Comparison of ENCODE assay signal across 1 cellular context in the genomic region with DNA sequence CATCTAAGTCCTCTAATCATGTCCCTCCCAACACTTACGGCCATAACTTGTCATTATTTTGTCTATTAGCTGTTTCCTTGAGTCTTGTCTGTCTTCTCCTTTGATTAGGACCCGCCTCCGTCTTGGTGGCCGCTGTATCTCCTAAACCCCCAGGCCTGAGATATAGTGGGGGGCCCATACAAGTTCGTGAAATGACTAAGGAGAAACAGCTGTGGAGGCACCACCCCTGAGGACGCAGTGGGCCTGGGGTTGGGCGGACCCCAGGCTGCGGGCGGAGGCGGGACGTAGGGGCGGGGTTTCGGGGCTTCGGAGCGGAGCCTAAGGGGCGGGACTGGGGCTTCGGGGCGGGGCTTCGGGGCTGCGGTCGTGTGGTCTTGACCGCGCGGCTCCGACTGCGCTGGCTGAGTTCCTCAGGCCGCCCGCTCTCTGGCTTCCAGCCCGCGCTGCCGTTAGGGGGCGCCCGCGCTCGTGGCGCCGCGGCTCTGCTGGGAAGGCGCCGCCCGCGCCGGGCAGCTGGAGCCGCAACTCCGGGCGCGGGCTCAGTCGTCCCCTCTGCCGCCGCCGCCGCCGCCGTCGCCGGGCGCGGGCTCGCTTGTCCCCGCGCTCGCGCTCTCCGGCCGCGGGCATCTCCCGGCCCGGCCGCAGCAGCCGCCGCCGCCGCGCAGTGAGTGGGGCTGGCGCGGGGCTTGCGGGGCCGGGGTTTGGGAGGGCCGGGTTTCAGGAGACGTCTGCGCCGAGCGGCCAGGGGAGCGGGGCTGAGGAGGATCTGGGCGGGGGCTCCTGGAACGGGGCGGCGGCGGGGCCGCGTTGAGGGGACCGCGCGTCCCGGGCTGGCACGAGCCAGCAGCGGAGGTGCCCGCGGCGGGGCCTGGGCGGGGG.
TF ChIP-seq lines count a peak whose summit lies in the region.

Gene KCTD6 (plus strand): TSS at position 591 of the 879 bp plus-strand sequence. CDS start 6,660 bp downstream, outside the sequence.

TF ChIP-seq in K562, 482 proteins besides CTCF, POLR2A, EP300 and RAD21 (continued from another document and continues in another):
- TF ChIP-seq HDAC6 (IDR thresholded peaks at IDR 0.05; ENCODE audit: low read depth, low read length) (no peak), NEUROD1 (IDR thresholded peaks at IDR 0.05; ENCODE audit: borderline replicate concordance, low read depth, low read length, partially characterized antibody) (peak; percentile 46), E2F6 (IDR thresholded peaks at IDR 0.05; ENCODE audit: borderline replicate concordance in 1 of 2, extremely low read depth in 1 of 2, insufficient read depth in 1 of 2, insufficient read length in 1 of 2, low read depth in 1 of 2, low read length in 1 of 2, poor library complexity in 1 of 2, severe bottlenecking in 1 of 2) (peak in 1 of 2 experiments; percentile 68), CXXC5 (CRISPR knock-in tag; IDR thresholded peaks at IDR 0.05) (peak; percentile 81), POLR2G (IDR thresholded peaks at IDR 0.05; ENCODE audit: low read depth, low read length) (peak; percentile 75), ZNF133 (CRISPR knock-in tag; IDR thresholded peaks at IDR 0.05) (no peak), ZNF408 (CRISPR knock-in tag; IDR thresholded peaks at IDR 0.05; ENCODE audit: low read depth) (peak; percentile 97; the same call in 1 of the 2 replicates), ZNF174 (CRISPR knock-in tag; IDR thresholded peaks at IDR 0.05) (no peak), CEBPB (tag; IDR thresholded peaks at IDR 0.05) (no peak), NCOA4 (IDR thresholded peaks at IDR 0.05; ENCODE audit: partially characterized antibody) (no peak), SMAD4 (CRISPR knock-in tag; conservative IDR thresholded peaks at IDR 0.05) (peak; percentile 73), TAF9B (IDR thresholded peaks at IDR 0.05; ENCODE audit: partially characterized antibody) (no peak), HNRNPH1 (optimal IDR thresholded peaks at IDR 0.05; ENCODE audit: low read depth, low read length) (no peak), ZNF316 (IDR thresholded peaks at IDR 0.05) (0 out of 2 replicates have a peak, but pooled peaks have one; percentile 4), ESRRA (IDR thresholded peaks at IDR 0.05; ENCODE audit: borderline replicate concordance, low read depth) (peak; percentile 52; the same call in 1 of the 2 replicates), EGR1 (conservative IDR thresholded peaks at IDR 0.05) (peak; percentile 50; the same call in 1 of the 2 replicates), FOXA1 (IDR thresholded peaks at IDR 0.05; ENCODE audit: borderline replicate concordance) (no peak), ZNF592 (IDR thresholded peaks at IDR 0.05) (no peak), NONO (IDR thresholded peaks at IDR 0.05; ENCODE audit: low read depth in 2 of 2, low read length in 1 of 2) (peak; percentile 38 to 57; a peak in 2 of 4 replicates), SIN3B (IDR thresholded peaks at IDR 0.05; ENCODE audit: low read depth) (no peak; the same call in 1 of the 2 replicates), TOE1 (IDR thresholded peaks at IDR 0.05; ENCODE audit: borderline replicate concordance) (no peak), TOE1 (CRISPR knock-in tag; IDR thresholded peaks at IDR 0.05; ENCODE audit: borderline replicate concordance, low read depth) (no peak), ZNF431 (CRISPR knock-in tag; IDR thresholded peaks at IDR 0.05) (no peak), ZNF398 (CRISPR knock-in tag; IDR thresholded peaks at IDR 0.05) (no peak), XRCC5 (IDR thresholded peaks at IDR 0.05; ENCODE audit: low read depth, low read length) (no peak), RB1 (IDR thresholded peaks at IDR 0.05; ENCODE audit: low read depth) (peak; percentile 97), ESRRB (CRISPR knock-in tag; IDR thresholded peaks at IDR 0.05; ENCODE audit: borderline replicate concordance) (no peak), MBD2 (IDR thresholded peaks at IDR 0.05; ENCODE audit: borderline replicate concordance, low read depth) (no peak), BACH1 (tag; IDR thresholded peaks at IDR 0.05) (no peak), RCOR1 (IDR thresholded peaks at IDR 0.05; ENCODE audit: borderline replicate concordance in 1 of 2, low read depth in 2 of 2, low read length in 2 of 2) (0 out of 4 replicates have a peak, but pooled peaks of 1 of the 2 experiments have one; percentile 29), YBX1 (IDR thresholded peaks at IDR 0.05) (no peak), HNRNPK (IDR thresholded peaks at IDR 0.05; ENCODE audit: low read depth, low read length, poor library complexity, severe bottlenecking) (no peak), KDM5B (IDR thresholded peaks at IDR 0.05; ENCODE audit: insufficient replicate concordance, low read depth, low read length) (no peak)
- TF ChIP-seq, protein P1, sequence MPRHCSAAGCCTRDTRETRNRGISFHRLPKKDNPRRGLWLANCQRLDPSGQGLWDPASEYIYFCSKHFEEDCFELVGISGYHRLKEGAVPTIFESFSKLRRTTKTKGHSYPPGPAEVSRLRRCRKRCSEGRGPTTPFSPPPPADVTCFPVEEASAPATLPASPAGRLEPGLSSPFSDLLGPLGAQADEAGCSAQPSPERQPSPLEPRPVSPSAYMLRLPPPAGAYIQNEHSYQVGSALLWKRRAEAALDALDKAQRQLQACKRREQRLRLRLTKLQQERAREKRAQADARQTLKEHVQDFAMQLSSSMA (CRISPR knock-in tag; IDR thresholded peaks at IDR 0.05), result no peak
- TF ChIP-seq, protein P2, sequence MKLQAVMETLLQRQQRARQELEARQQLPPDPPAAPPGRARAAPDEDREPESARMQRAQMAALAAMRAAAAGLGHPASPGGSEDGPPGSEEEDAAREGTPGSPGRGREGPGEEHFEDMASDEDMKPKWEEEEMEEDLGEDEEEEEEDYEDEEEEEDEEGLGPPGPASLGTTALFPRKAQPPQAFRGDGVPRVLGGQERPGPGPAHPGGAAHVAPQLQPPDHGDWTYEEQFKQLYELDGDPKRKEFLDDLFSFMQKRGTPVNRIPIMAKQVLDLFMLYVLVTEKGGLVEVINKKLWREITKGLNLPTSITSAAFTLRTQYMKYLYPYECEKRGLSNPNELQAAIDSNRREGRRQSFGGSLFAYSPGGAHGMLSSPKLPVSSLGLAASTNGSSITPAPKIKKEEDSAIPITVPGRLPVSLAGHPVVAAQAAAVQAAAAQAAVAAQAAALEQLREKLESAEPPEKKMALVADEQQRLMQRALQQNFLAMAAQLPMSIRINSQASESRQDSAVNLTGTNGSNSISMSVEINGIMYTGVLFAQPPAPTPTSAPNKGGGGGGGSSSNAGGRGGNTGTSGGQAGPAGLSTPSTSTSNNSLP (IDR thresholded peaks at IDR 0.05; ENCODE audit: borderline replicate concordance, low read depth, low read length), result no peak
- TF ChIP-seq, protein P3, sequence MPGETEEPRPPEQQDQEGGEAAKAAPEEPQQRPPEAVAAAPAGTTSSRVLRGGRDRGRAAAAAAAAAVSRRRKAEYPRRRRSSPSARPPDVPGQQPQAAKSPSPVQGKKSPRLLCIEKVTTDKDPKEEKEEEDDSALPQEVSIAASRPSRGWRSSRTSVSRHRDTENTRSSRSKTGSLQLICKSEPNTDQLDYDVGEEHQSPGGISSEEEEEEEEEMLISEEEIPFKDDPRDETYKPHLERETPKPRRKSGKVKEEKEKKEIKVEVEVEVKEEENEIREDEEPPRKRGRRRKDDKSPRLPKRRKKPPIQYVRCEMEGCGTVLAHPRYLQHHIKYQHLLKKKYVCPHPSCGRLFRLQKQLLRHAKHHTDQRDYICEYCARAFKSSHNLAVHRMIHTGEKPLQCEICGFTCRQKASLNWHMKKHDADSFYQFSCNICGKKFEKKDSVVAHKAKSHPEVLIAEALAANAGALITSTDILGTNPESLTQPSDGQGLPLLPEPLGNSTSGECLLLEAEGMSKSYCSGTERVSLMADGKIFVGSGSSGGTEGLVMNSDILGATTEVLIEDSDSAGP (CRISPR knock-in tag; IDR thresholded peaks at IDR 0.05), result no peak
- TF ChIP-seq, protein P4, sequence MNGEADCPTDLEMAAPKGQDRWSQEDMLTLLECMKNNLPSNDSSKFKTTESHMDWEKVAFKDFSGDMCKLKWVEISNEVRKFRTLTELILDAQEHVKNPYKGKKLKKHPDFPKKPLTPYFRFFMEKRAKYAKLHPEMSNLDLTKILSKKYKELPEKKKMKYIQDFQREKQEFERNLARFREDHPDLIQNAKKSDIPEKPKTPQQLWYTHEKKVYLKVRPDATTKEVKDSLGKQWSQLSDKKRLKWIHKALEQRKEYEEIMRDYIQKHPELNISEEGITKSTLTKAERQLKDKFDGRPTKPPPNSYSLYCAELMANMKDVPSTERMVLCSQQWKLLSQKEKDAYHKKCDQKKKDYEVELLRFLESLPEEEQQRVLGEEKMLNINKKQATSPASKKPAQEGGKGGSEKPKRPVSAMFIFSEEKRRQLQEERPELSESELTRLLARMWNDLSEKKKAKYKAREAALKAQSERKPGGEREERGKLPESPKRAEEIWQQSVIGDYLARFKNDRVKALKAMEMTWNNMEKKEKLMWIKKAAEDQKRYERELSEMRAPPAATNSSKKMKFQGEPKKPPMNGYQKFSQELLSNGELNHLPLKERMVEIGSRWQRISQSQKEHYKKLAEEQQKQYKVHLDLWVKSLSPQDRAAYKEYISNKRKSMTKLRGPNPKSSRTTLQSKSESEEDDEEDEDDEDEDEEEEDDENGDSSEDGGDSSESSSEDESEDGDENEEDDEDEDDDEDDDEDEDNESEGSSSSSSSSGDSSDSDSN (IDR thresholded peaks at IDR 0.05; ENCODE audit: borderline replicate concordance in 1 of 2, low read depth in 2 of 2, low read length in 2 of 2), result 0 out of 4 replicates have a peak, but pooled peaks of 1 of the 2 experiments have one; percentile 68
- TF ChIP-seq, protein P5, sequence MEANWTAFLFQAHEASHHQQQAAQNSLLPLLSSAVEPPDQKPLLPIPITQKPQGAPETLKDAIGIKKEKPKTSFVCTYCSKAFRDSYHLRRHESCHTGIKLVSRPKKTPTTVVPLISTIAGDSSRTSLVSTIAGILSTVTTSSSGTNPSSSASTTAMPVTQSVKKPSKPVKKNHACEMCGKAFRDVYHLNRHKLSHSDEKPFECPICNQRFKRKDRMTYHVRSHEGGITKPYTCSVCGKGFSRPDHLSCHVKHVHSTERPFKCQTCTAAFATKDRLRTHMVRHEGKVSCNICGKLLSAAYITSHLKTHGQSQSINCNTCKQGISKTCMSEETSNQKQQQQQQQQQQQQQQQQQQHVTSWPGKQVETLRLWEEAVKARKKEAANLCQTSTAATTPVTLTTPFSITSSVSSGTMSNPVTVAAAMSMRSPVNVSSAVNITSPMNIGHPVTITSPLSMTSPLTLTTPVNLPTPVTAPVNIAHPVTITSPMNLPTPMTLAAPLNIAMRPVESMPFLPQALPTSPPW (CRISPR knock-in tag; IDR thresholded peaks at IDR 0.05), result peak; percentile 40; the same call in 1 of the 2 replicates
